1 cellular context compared by ENCODE assay signal in the genomic region with DNA sequence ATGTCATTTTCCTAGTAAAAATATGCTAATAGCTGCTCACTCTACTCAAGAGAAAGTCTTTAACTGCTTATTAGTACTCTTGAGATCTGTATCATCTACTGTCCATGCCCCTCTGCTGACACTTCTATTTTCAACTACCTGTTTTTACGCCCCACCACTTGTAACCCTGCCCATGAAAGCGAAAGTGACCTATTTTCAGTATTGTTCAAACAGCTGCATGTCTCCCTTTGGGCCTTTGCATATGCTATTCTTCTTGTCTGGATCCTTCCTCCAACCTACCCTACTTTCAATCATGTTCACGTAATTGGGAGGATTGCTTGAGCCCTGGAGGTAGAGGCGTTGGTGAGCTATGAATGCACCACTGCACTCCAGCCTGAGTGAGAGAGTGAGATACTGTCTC.
TF ChIP-seq lines count a peak whose summit lies in the region.

No MANE protein-coding gene starts in this region.

TF ChIP-seq in WTC11, 78 proteins besides CTCF, POLR2A, EP300 and RAD21 (continued from another document):
- TF ChIP-seq, protein P1, sequence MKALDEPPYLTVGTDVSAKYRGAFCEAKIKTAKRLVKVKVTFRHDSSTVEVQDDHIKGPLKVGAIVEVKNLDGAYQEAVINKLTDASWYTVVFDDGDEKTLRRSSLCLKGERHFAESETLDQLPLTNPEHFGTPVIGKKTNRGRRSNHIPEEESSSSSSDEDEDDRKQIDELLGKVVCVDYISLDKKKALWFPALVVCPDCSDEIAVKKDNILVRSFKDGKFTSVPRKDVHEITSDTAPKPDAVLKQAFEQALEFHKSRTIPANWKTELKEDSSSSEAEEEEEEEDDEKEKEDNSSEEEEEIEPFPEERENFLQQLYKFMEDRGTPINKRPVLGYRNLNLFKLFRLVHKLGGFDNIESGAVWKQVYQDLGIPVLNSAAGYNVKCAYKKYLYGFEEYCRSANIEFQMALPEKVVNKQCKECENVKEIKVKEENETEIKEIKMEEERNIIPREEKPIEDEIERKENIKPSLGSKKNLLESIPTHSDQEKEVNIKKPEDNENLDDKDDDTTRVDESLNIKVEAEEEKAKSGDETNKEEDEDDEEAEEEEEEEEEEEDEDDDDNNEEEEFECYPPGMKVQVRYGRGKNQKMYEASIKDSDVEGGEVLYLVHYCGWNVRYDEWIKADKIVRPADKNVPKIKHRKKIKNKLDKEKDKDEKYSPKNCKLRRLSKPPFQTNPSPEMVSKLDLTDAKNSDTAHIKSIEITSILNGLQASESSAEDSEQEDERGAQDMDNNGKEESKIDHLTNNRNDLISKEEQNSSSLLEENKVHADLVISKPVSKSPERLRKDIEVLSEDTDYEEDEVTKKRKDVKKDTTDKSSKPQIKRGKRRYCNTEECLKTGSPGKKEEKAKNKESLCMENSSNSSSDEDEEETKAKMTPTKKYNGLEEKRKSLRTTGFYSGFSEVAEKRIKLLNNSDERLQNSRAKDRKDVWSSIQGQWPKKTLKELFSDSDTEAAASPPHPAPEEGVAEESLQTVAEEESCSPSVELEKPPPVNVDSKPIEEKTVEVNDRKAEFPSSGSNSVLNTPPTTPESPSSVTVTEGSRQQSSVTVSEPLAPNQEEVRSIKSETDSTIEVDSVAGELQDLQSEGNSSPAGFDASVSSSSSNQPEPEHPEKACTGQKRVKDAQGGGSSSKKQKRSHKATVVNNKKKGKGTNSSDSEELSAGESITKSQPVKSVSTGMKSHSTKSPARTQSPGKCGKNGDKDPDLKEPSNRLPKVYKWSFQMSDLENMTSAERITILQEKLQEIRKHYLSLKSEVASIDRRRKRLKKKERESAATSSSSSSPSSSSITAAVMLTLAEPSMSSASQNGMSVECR (CRISPR knock-in tag; IDR thresholded peaks at IDR 0.05; ENCODE audit: borderline replicate concordance), result no peak
- TF ChIP-seq, protein P2, sequence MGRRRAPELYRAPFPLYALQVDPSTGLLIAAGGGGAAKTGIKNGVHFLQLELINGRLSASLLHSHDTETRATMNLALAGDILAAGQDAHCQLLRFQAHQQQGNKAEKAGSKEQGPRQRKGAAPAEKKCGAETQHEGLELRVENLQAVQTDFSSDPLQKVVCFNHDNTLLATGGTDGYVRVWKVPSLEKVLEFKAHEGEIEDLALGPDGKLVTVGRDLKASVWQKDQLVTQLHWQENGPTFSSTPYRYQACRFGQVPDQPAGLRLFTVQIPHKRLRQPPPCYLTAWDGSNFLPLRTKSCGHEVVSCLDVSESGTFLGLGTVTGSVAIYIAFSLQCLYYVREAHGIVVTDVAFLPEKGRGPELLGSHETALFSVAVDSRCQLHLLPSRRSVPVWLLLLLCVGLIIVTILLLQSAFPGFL (CRISPR knock-in tag; IDR thresholded peaks at IDR 0.05; ENCODE audit: borderline replicate concordance), result no peak
- TF ChIP-seq HMGA2 (CRISPR knock-in tag; IDR thresholded peaks at IDR 0.05), result no peak
- no peak for TF ChIP-seq ZNF138 (CRISPR knock-in tag; conservative IDR thresholded peaks at IDR 0.05)
- TF ChIP-seq, protein P3, sequence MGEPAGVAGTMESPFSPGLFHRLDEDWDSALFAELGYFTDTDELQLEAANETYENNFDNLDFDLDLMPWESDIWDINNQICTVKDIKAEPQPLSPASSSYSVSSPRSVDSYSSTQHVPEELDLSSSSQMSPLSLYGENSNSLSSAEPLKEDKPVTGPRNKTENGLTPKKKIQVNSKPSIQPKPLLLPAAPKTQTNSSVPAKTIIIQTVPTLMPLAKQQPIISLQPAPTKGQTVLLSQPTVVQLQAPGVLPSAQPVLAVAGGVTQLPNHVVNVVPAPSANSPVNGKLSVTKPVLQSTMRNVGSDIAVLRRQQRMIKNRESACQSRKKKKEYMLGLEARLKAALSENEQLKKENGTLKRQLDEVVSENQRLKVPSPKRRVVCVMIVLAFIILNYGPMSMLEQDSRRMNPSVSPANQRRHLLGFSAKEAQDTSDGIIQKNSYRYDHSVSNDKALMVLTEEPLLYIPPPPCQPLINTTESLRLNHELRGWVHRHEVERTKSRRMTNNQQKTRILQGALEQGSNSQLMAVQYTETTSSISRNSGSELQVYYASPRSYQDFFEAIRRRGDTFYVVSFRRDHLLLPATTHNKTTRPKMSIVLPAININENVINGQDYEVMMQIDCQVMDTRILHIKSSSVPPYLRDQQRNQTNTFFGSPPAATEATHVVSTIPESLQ (CRISPR knock-in tag; IDR thresholded peaks at IDR 0.05), result no peak
- no peak for TF ChIP-seq CREB1 (CRISPR knock-in tag; IDR thresholded peaks at IDR 0.05)
- TF ChIP-seq NFE2L1 (CRISPR knock-in tag; IDR thresholded peaks at IDR 0.05), result no peak
- TF ChIP-seq, protein P4, sequence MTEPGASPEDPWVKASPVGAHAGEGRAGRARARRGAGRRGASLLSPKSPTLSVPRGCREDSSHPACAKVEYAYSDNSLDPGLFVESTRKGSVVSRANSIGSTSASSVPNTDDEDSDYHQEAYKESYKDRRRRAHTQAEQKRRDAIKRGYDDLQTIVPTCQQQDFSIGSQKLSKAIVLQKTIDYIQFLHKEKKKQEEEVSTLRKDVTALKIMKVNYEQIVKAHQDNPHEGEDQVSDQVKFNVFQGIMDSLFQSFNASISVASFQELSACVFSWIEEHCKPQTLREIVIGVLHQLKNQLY (CRISPR knock-in tag; IDR thresholded peaks at IDR 0.05), result no peak
- no peak for TF ChIP-seq ZNF671 (CRISPR knock-in tag; IDR thresholded peaks at IDR 0.05)
- TF ChIP-seq CBFB (CRISPR knock-in tag; IDR thresholded peaks at IDR 0.05; ENCODE audit: low read depth), result no peak
